17 cellular contexts compared by ENCODE assay signal in genomic region chr9:80995759-80996158, GRCh38.
DNase-seq lines count a peak whose midpoint lies in the region; FAIRE-seq and TF ChIP-seq lines count a peak whose summit lies in the region.
"Had no signal": no experiment of that assay in that cellular context is flagged by ENCODE, and none has a peak within 500 bp of the region (broad histone marks: within the 10 kb centered on the region; RNA-seq: fewer than 3 reads in every experiment).

No MANE protein-coding gene starts in this region.

- WGBS in stomach, 5 donors = 65 to 72% (median 65%) methylated on average over 4 of the region's 4 CpGs
- WGBS in adrenal gland, 4 donors = 74 to 85% (median 79%) methylated on average over 4 of the region's 4 CpGs

- peaks cover 11% of the 10 kb centered on the region for H3K4me1 Mint-ChIP-seq in MCF 10A (ENCODE audit: insufficient read depth, unreplicated experiment)
- H3K4me1 Mint-ChIP-seq: activated CD4-positive, alpha-beta T cell treated with anti-CD3 and anti-CD28 coated beads, Interleukin-2, amount 10 ng/mL, durations not matched to agents 24 days and 14 days; CD4-positive, alpha-beta memory T cell had no signal

- no peak for TF ChIP-seq EP300 in stomach (IDR thresholded peaks at IDR 0.05)

- FAIRE-seq in urothelium cell line (lab: Jason Lieb, UNC) = no peak
- FAIRE-seq: GM12878 had no signal

- H3K4me1 ChIP-seq in breast epithelium = no peaks in the 10 kb centered on the region
- no peaks in the 10 kb centered on the region for H3K4me1 ChIP-seq in stomach
- H3K4me1 ChIP-seq in adrenal gland (replicated peaks in 1 of 2) = no peaks in the 10 kb centered on the region
- H3K4me1 ChIP-seq: tibial nerve had no signal

- no peak overlapping the region for H3K27ac ChIP-seq in breast epithelium
- H3K27ac ChIP-seq in stomach = no peak overlapping the region
- no peak overlapping the region for H3K27ac ChIP-seq in adrenal gland
- H3K27ac ChIP-seq: 22Rv1, tibial nerve had no signal

- POLR2A ChIA-PET in MCF 10A (lab: Yijun Ruan, JAX) = no interaction called here

- H3K27me3 ChIP-seq in breast epithelium = no peaks in the 10 kb centered on the region
- H3K27me3 ChIP-seq in stomach = no peaks in the 10 kb centered on the region
- no peaks in the 10 kb centered on the region for H3K27me3 ChIP-seq in adrenal gland
- H3K27me3 ChIP-seq: tibial nerve had no signal

- H3K27ac Mint-ChIP-seq in MCF 10A (ENCODE audit: low read depth, unreplicated experiment) = peak overlapping the region; percentile 22
- H3K27ac Mint-ChIP-seq: activated CD4-positive, alpha-beta T cell treated with anti-CD3 and anti-CD28 coated beads, Interleukin-2, amount 10 ng/mL, durations not matched to agents 24 days and 14 days; activated naive CD8-positive, alpha-beta T cell; CD4-positive, alpha-beta memory T cell had no signal

- H3K9me3 Mint-ChIP-seq in MCF 10A (ENCODE audit: unreplicated experiment) = no peaks in the 10 kb centered on the region
- H3K9me3 Mint-ChIP-seq: activated CD4-positive, alpha-beta T cell treated with anti-CD3 and anti-CD28 coated beads, Interleukin-2, amount 10 ng/mL, durations not matched to agents 24 days and 14 days had no signal

- TF ChIP-seq POLR2A in breast epithelium (IDR thresholded peaks at IDR 0.05) (no peak), stomach (IDR thresholded peaks at IDR 0.05) (no peak), adrenal gland (IDR thresholded peaks at IDR 0.05) (no peak)

- no peak overlapping the region for H3K4me3 Mint-ChIP-seq in MCF 10A (ENCODE audit: unreplicated experiment)
- H3K4me3 Mint-ChIP-seq: activated CD4-positive, alpha-beta T cell treated with anti-CD3 and anti-CD28 coated beads, Interleukin-2, amount 10 ng/mL, durations not matched to agents 24 days and 14 days; activated naive CD8-positive, alpha-beta T cell; CD4-positive, alpha-beta memory T cell had no signal

- no peaks in the 10 kb centered on the region for H3K36me3 Mint-ChIP-seq in MCF 10A (ENCODE audit: insufficient read depth, unreplicated experiment)
- H3K36me3 Mint-ChIP-seq: activated naive CD8-positive, alpha-beta T cell; CD4-positive, alpha-beta memory T cell had no signal

- DNase-seq in MCF 10A (ENCODE audit: unreplicated experiment) = peak; percentile 20
- DNase-seq in breast epithelium (ENCODE audit: low spot score in 2 of 2) = no peak
- peak; percentile 82 for DNase-seq in amniotic epithelial cell (ENCODE audit: low read depth)
- peak; percentile 67 for DNase-seq in fibroblast of pulmonary artery (ENCODE audit: low read depth)
- DNase-seq in urothelium cell line (ENCODE audit: low spot score) = peak; percentile 11
- no peak for DNase-seq in stomach
- no peak for DNase-seq in HuH-7.5 (ENCODE audit: low spot score)
- DNase-seq in adrenal gland = no peak
- DNase-seq: activated CD4-positive, alpha-beta T cell treated with anti-CD3 and anti-CD28 coated beads, Interleukin-2, amount 10 ng/mL, durations not matched to agents 24 days and 14 days; activated T-cell treated with anti-CD3 and anti-CD28 coated beads, Interleukin-2, amount 50 U/mL, for 1 hour; CD4-positive, alpha-beta memory T cell; NCI-H1436 treated with DMSO at 0.1 percent for 48 hours; NCI-H446 treated with DMSO at 0.1 percent for 48 hours had no signal

- H3K36me3 ChIP-seq in breast epithelium (no peaks in the 10 kb centered on the region), stomach (no peaks in the 10 kb centered on the region), adrenal gland (replicated peaks in 1 of 2) (no peaks in the 10 kb centered on the region)
- H3K36me3 ChIP-seq: tibial nerve had no signal

- H3K9me3 ChIP-seq in breast epithelium (no peaks in the 10 kb centered on the region), stomach (no peaks in the 10 kb centered on the region), adrenal gland (replicated peaks in 1 of 3) (peaks cover 0 to 5% (median 0%) of the 10 kb centered on the region in 3 donors)
- H3K9me3 ChIP-seq: tibial nerve had no signal

- no peaks in the 10 kb centered on the region for H3K27me3 Mint-ChIP-seq in MCF 10A (ENCODE audit: insufficient read depth, unreplicated experiment)
- H3K27me3 Mint-ChIP-seq: activated CD4-positive, alpha-beta T cell treated with anti-CD3 and anti-CD28 coated beads, Interleukin-2, amount 10 ng/mL, durations not matched to agents 24 days and 14 days; CD4-positive, alpha-beta memory T cell had no signal

- no TSS peak for BruUV-seq in MCF 10A (replicated peaks; lab: Mats Ljungman, UMichigan)

- CTCF ChIA-PET in MCF 10A (lab: Yijun Ruan, JAX) = interaction anchor here (0.6 to 1.0 kb wide), 2 partner anchors 13 to 821 kb away, joined by 3 read pairs; no protein-coding TSS in a partner anchor

- TF ChIP-seq CTCF in MCF 10A (IDR thresholded peaks at IDR 0.05; ENCODE audit: unreplicated experiment) (no peak), breast epithelium (IDR thresholded peaks at IDR 0.05) (no peak), fibroblast of pulmonary artery (IDR thresholded peaks at IDR 0.05; ENCODE audit: low read length, missing control alignments) (no peak), stomach (IDR thresholded peaks at IDR 0.05) (no peak), adrenal gland (IDR thresholded peaks at IDR 0.05) (no peak)

- intact Hi-C loops in MCF 10A (cut with micrococcal nuclease) (no loop called here), breast epithelium (cut with DNase I; ENCODE audit: low total_unique reads) (no loop called here), stomach (cut with DNase I; ENCODE audit: low total_unique reads) (no loop called here), adrenal gland (cut with DNase I) (no loop called here)

- H3K4me3 ChIP-seq in breast epithelium (no peak overlapping the region), fibroblast of pulmonary artery (replicated peaks; ENCODE audit: low read depth, low read length) (no peak overlapping the region), stomach (no peak overlapping the region), adrenal gland (no peak overlapping the region)
- H3K4me3 ChIP-seq: GM12878, tibial nerve had no signal

Comparison
In these comparisons a context has a peak if more than half of its experiments do, and no peak if none do; other contexts are left out.
1. DNase-seq: peak in MCF 10A (single experiment), amniotic epithelial cell (single experiment), fibroblast of pulmonary artery (single experiment) and urothelium cell line (single experiment); none in breast epithelium (0 of 2), stomach (single experiment), HuH-7.5 (single experiment) and adrenal gland (0 of 7).